Comparison of ENCODE assay signal across 1 cellular context in the genomic region with DNA sequence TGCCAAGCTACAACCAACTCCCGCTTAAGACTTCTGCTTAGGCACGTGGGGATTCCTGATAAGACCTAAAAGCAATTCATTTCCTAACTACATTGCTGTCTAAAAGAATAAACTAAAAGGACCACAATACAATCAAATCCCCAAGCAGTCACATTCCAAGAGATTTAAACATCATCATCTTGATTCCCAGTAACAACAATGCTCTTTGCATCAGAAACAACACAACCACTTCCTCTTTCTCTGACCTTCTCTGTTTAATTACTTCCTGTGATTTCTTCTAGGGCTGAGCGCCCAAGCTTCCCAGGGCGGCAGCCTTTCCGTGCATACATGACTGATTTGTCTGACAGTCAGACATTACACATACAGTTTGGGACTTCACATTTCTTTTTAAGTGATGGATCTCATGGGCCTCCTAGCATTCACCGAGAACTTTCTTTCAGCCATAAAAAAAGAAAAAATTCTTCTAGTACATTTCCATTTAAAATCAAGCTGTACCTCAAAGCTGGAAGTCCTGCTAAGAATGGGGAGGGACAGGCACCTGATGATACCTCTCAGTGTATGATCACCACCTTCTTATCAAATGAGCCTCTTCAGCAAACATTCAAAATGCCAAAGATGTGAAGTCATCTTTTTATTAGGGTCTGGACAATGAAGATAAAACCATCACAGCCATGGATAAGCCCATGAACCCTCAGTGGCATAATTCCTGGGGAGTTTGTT.
TF ChIP-seq lines count a peak whose summit lies in the region.

No MANE protein-coding gene starts in this region.

TF ChIP-seq in GM12878, 131 proteins besides CTCF, POLR2A, EP300 and RAD21 (continued from another document and continues in another):
- TF ChIP-seq NFIC (IDR thresholded peaks at IDR 0.05; ENCODE audit: low read depth, low read length): peak; percentile 64; the same call in 1 of the 2 replicates
- TF ChIP-seq BACH1 (IDR thresholded peaks at IDR 0.05; ENCODE audit: borderline replicate concordance): 0 out of 2 replicates have a peak, but pooled peaks have one; percentile 19
- TF ChIP-seq, protein P1, sequence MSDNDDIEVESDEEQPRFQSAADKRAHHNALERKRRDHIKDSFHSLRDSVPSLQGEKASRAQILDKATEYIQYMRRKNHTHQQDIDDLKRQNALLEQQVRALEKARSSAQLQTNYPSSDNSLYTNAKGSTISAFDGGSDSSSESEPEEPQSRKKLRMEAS (IDR thresholded peaks at IDR 0.05; ENCODE audit: low read depth, low read length): 0 out of 2 replicates have a peak, but pooled peaks have one; percentile 36
- TF ChIP-seq SPI1 (IDR thresholded peaks at IDR 0.05; ENCODE audit: borderline replicate concordance, insufficient read depth, low read depth, low read length): peak; percentile 98
- no peak for TF ChIP-seq RB1 (IDR thresholded peaks at IDR 0.05; ENCODE audit: borderline replicate concordance)
- TF ChIP-seq TARDBP (IDR thresholded peaks at IDR 0.05; ENCODE audit: borderline replicate concordance): no peak
- TF ChIP-seq, protein P2, sequence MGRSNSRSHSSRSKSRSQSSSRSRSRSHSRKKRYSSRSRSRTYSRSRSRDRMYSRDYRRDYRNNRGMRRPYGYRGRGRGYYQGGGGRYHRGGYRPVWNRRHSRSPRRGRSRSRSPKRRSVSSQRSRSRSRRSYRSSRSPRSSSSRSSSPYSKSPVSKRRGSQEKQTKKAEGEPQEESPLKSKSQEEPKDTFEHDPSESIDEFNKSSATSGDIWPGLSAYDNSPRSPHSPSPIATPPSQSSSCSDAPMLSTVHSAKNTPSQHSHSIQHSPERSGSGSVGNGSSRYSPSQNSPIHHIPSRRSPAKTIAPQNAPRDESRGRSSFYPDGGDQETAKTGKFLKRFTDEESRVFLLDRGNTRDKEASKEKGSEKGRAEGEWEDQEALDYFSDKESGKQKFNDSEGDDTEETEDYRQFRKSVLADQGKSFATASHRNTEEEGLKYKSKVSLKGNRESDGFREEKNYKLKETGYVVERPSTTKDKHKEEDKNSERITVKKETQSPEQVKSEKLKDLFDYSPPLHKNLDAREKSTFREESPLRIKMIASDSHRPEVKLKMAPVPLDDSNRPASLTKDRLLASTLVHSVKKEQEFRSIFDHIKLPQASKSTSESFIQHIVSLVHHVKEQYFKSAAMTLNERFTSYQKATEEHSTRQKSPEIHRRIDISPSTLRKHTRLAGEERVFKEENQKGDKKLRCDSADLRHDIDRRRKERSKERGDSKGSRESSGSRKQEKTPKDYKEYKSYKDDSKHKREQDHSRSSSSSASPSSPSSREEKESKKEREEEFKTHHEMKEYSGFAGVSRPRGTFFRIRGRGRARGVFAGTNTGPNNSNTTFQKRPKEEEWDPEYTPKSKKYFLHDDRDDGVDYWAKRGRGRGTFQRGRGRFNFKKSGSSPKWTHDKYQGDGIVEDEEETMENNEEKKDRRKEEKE (IDR thresholded peaks at IDR 0.05): no peak
- TF ChIP-seq, protein P3, sequence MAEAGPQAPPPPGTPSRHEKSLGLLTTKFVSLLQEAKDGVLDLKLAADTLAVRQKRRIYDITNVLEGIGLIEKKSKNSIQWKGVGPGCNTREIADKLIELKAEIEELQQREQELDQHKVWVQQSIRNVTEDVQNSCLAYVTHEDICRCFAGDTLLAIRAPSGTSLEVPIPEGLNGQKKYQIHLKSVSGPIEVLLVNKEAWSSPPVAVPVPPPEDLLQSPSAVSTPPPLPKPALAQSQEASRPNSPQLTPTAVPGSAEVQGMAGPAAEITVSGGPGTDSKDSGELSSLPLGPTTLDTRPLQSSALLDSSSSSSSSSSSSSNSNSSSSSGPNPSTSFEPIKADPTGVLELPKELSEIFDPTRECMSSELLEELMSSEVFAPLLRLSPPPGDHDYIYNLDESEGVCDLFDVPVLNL (IDR thresholded peaks at IDR 0.05; ENCODE audit: low read depth, low read length): no peak
- peak; percentile 84 to 85 for TF ChIP-seq IKZF2 (IDR thresholded peaks at IDR 0.05)
- TF ChIP-seq, protein P4, sequence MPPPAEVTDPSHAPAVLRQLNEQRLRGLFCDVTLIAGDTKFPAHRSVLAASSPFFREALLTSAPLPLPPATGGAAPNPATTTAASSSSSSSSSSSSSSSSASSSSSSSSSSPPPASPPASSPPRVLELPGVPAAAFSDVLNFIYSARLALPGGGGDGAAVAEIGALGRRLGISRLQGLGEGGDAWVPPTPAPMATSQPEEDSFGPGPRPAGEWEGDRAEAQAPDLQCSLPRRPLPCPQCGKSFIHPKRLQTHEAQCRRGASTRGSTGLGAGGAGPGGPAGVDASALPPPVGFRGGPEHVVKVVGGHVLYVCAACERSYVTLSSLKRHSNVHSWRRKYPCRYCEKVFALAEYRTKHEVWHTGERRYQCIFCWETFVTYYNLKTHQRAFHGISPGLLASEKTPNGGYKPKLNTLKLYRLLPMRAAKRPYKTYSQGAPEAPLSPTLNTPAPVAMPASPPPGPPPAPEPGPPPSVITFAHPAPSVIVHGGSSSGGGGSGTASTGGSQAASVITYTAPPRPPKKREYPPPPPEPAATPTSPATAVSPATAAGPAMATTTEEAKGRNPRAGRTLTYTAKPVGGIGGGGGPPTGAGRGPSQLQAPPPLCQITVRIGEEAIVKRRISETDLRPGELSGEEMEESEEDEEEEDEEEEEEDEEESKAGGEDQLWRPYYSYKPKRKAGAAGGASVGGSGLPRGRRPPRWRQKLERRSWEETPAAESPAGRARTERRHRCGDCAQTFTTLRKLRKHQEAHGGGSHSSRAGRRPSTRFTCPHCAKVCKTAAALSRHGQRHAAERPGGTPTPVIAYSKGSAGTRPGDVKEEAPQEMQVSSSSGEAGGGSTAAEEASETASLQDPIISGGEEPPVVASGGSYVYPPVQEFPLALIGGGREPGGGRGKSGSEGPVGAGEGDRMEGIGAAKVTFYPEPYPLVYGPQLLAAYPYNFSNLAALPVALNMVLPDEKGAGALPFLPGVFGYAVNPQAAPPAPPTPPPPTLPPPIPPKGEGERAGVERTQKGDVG (CRISPR knock-in tag; IDR thresholded peaks at IDR 0.05): no peak
- TF ChIP-seq BHLHE40 (IDR thresholded peaks at IDR 0.05; ENCODE audit: borderline replicate concordance in 1 of 2, low read depth in 2 of 2, low read length in 1 of 2): peak; percentile 11 to 31; a peak in 1 of 4 replicates
- TF ChIP-seq ATF7 (IDR thresholded peaks at IDR 0.05; ENCODE audit: low read depth): peak; percentile 52; the same call in 1 of the 2 replicates
- TF ChIP-seq SREBF1 (IDR thresholded peaks at IDR 0.05; ENCODE audit: low read length): no peak
- TF ChIP-seq, protein P5, sequence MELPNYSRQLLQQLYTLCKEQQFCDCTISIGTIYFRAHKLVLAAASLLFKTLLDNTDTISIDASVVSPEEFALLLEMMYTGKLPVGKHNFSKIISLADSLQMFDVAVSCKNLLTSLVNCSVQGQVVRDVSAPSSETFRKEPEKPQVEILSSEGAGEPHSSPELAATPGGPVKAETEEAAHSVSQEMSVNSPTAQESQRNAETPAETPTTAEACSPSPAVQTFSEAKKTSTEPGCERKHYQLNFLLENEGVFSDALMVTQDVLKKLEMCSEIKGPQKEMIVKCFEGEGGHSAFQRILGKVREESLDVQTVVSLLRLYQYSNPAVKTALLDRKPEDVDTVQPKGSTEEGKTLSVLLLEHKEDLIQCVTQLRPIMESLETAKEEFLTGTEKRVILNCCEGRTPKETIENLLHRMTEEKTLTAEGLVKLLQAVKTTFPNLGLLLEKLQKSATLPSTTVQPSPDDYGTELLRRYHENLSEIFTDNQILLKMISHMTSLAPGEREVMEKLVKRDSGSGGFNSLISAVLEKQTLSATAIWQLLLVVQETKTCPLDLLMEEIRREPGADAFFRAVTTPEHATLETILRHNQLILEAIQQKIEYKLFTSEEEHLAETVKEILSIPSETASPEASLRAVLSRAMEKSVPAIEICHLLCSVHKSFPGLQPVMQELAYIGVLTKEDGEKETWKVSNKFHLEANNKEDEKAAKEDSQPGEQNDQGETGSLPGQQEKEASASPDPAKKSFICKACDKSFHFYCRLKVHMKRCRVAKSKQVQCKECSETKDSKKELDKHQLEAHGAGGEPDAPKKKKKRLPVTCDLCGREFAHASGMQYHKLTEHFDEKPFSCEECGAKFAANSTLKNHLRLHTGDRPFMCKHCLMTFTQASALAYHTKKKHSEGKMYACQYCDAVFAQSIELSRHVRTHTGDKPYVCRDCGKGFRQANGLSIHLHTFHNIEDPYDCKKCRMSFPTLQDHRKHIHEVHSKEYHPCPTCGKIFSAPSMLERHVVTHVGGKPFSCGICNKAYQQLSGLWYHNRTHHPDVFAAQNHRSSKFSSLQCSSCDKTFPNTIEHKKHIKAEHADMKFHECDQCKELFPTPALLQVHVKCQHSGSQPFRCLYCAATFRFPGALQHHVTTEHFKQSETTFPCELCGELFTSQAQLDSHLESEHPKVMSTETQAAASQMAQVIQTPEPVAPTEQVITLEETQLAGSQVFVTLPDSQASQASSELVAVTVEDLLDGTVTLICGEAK (IDR thresholded peaks at IDR 0.05; ENCODE audit: borderline replicate concordance): peak; percentile 82; the same call in 1 of the 2 replicates
- no peak for TF ChIP-seq CBFB (IDR thresholded peaks at IDR 0.05; ENCODE audit: low read depth)
- peak in 1 of 2 experiments; percentile 78; a peak in 2 of 4 replicates for TF ChIP-seq ETV6 (conservative IDR thresholded peaks at IDR 0.05 in 1 of 2, IDR thresholded peaks at IDR 0.05 in 1 of 2; ENCODE audit: borderline replicate concordance in 1 of 2, low read depth in 1 of 2)
- peak; percentile 39; the same call in 1 of the 2 replicates for TF ChIP-seq CBX5 (IDR thresholded peaks at IDR 0.05; ENCODE audit: low read depth)
- TF ChIP-seq, protein P6, sequence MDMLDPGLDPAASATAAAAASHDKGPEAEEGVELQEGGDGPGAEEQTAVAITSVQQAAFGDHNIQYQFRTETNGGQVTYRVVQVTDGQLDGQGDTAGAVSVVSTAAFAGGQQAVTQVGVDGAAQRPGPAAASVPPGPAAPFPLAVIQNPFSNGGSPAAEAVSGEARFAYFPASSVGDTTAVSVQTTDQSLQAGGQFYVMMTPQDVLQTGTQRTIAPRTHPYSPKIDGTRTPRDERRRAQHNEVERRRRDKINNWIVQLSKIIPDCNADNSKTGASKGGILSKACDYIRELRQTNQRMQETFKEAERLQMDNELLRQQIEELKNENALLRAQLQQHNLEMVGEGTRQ (IDR thresholded peaks at IDR 0.05; ENCODE audit: borderline replicate concordance, low read depth, low read length): no peak
- TF ChIP-seq, protein P7, sequence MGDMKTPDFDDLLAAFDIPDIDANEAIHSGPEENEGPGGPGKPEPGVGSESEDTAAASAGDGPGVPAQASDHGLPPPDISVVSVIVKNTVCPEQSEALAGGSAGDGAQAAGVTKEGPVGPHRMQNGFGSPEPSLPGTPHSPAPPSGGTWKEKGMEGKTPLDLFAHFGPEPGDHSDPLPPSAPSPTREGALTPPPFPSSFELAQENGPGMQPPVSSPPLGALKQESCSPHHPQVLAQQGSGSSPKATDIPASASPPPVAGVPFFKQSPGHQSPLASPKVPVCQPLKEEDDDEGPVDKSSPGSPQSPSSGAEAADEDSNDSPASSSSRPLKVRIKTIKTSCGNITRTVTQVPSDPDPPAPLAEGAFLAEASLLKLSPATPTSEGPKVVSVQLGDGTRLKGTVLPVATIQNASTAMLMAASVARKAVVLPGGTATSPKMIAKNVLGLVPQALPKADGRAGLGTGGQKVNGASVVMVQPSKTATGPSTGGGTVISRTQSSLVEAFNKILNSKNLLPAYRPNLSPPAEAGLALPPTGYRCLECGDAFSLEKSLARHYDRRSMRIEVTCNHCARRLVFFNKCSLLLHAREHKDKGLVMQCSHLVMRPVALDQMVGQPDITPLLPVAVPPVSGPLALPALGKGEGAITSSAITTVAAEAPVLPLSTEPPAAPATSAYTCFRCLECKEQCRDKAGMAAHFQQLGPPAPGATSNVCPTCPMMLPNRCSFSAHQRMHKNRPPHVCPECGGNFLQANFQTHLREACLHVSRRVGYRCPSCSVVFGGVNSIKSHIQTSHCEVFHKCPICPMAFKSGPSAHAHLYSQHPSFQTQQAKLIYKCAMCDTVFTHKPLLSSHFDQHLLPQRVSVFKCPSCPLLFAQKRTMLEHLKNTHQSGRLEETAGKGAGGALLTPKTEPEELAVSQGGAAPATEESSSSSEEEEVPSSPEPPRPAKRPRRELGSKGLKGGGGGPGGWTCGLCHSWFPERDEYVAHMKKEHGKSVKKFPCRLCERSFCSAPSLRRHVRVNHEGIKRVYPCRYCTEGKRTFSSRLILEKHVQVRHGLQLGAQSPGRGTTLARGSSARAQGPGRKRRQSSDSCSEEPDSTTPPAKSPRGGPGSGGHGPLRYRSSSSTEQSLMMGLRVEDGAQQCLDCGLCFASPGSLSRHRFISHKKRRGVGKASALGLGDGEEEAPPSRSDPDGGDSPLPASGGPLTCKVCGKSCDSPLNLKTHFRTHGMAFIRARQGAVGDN (IDR thresholded peaks at IDR 0.05): peak; percentile 97
- TF ChIP-seq DPF2 (IDR thresholded peaks at IDR 0.05): 0 out of 2 replicates have a peak, but pooled peaks have one; percentile 30
- TF ChIP-seq, protein P8, sequence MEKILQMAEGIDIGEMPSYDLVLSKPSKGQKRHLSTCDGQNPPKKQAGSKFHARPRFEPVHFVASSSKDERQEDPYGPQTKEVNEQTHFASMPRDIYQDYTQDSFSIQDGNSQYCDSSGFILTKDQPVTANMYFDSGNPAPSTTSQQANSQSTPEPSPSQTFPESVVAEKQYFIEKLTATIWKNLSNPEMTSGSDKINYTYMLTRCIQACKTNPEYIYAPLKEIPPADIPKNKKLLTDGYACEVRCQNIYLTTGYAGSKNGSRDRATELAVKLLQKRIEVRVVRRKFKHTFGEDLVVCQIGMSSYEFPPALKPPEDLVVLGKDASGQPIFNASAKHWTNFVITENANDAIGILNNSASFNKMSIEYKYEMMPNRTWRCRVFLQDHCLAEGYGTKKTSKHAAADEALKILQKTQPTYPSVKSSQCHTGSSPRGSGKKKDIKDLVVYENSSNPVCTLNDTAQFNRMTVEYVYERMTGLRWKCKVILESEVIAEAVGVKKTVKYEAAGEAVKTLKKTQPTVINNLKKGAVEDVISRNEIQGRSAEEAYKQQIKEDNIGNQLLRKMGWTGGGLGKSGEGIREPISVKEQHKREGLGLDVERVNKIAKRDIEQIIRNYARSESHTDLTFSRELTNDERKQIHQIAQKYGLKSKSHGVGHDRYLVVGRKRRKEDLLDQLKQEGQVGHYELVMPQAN (conservative IDR thresholded peaks at IDR 0.05): no peak
- no peak for TF ChIP-seq SRF (IDR thresholded peaks at IDR 0.05; ENCODE audit: low read depth in 2 of 2, low read length in 2 of 2)
- no peak for TF ChIP-seq NFYA (IDR thresholded peaks at IDR 0.05; ENCODE audit: borderline replicate concordance, low read depth, low read length)
- TF ChIP-seq CREM (IDR thresholded peaks at IDR 0.05; ENCODE audit: low read depth): peak; percentile 25; the same call in 1 of the 2 replicates
- peak; percentile 93 for TF ChIP-seq NR2C1 (IDR thresholded peaks at IDR 0.05)
- 0 out of 2 replicates have a peak, but pooled peaks have one; percentile 25 for TF ChIP-seq FOXM1 (IDR thresholded peaks at IDR 0.05; ENCODE audit: low read depth, low read length)
- no peak for TF ChIP-seq YY1 (IDR thresholded peaks at IDR 0.05; ENCODE audit: low read depth, low read length)
- no peak for TF ChIP-seq POLR2AphosphoS5 (IDR thresholded peaks at IDR 0.05; ENCODE audit: low read length)
- TF ChIP-seq, protein P9, sequence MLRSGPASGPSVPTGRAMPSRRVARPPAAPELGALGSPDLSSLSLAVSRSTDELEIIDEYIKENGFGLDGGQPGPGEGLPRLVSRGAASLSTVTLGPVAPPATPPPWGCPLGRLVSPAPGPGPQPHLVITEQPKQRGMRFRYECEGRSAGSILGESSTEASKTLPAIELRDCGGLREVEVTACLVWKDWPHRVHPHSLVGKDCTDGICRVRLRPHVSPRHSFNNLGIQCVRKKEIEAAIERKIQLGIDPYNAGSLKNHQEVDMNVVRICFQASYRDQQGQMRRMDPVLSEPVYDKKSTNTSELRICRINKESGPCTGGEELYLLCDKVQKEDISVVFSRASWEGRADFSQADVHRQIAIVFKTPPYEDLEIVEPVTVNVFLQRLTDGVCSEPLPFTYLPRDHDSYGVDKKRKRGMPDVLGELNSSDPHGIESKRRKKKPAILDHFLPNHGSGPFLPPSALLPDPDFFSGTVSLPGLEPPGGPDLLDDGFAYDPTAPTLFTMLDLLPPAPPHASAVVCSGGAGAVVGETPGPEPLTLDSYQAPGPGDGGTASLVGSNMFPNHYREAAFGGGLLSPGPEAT (IDR thresholded peaks at IDR 0.05; ENCODE audit: low read depth): peak; percentile 48; the same call in 1 of the 2 replicates
- peak; percentile 82 for TF ChIP-seq IKZF1 (conservative IDR thresholded peaks at IDR 0.05)
- no peak for TF ChIP-seq YBX1 (IDR thresholded peaks at IDR 0.05)
